ENCODE assay signal across 8 cellular contexts in the genomic region with DNA sequence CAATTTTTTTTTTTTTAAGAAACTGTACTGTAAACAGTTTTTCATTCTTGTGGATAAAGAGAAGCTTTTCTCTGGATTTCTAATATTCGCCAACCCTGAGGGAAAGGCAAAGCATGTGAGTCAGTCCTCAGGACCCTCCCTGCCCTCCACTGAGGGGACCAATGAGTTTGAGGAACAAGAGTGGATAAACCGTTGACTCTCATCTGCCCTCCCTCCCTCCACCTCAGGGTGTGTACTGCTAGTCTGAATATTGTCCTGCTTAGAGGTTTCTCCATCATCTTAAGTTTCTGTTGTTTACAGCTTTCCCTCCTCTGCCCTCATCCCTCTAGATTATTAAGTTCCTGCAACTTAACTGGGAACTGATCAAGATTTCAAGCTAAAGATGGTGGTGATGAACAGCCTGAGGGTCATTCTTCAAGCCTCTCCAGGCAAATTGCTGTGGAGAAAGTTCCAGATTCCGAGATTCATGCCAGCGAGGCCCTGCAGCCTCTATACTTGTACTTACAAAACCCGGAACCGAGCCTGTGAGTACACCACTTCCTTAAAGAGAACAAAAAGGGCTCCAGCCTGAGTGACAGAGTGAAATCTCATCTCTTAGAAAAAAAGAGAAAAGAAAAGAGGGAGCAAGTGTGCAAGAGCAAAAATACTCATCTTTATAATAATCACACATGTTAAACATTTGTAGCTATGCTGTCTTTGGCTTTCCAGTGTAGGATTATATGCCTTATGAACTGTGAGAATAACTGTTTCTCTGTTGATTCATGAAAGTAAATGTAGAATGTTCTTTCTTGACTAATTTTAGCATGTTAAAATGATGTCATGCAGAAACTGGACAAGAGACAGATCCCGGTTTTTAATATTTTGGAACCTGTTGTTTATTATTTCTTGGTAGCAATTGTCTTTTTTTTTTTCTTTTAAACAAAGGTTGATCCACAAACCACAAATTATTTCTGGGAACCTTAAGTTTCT. TPM values are rescaled to one million over a fixed set of nuclear protein-coding genes. Genes with fewer than 3 reads are reported as not detected.
A peak's percentile ranks its signal among the peaks of the same experiment; 100 is the strongest.
DNase-seq lines count a peak whose midpoint lies in the region; ATAC-seq and TF ChIP-seq lines count a peak whose summit lies in the region.

No MANE protein-coding gene starts in this region.

- ATAC-seq in activated CD4-positive, alpha-beta T cell treated with anti-CD3 and anti-CD28 coated beads for 36 hours = peak; percentile 72
- ATAC-seq in HG02973 (IDR thresholded peaks at IDR 0.05; ENCODE audit: unreplicated experiment) = peak; percentile 63
- ATAC-seq in stimulated activated naive CD8-positive, alpha-beta T cell treated with anti-CD3 and anti-CD28 coated beads, Interleukin-15, amount 100 ng/mL, for 72 hours = peak; percentile 73

- no peak overlapping the region for H3K27ac ChIP-seq in SU-DHL-6 (ENCODE audit: low read depth, low read length)

- no peaks in the 10 kb centered on the region for H3K36me3 ChIP-seq in SU-DHL-6 (ENCODE audit: low read length)

- H3K4me1 Mint-ChIP-seq in activated CD4-positive, alpha-beta T cell treated with anti-CD3 and anti-CD28 coated beads for 36 hours = peaks cover 72% of the 10 kb centered on the region
- H3K4me1 Mint-ChIP-seq in stimulated activated naive CD8-positive, alpha-beta T cell treated with anti-CD3 and anti-CD28 coated beads, Interleukin-15, amount 100 ng/mL, for 72 hours = peaks cover 59% of the 10 kb centered on the region

- H3K27ac Mint-ChIP-seq in activated CD4-positive, alpha-beta T cell treated with anti-CD3 and anti-CD28 coated beads for 36 hours = peak overlapping the region; percentile 90
- H3K27ac Mint-ChIP-seq in stimulated activated naive CD8-positive, alpha-beta T cell treated with anti-CD3 and anti-CD28 coated beads, Interleukin-15, amount 100 ng/mL, for 72 hours = peak overlapping the region; percentile 91 to 98

- no peaks in the 10 kb centered on the region for H3K9me2 ChIP-seq in SU-DHL-6 (replicated peaks; ENCODE audit: insufficient read depth, low read length)

- no peak overlapping the region for H2AFZ ChIP-seq in SU-DHL-6 (ENCODE audit: low read depth, low read length, severe bottlenecking)

- peak overlapping the region; percentile 24; the same call in 1 of the 2 replicates for H3K9ac ChIP-seq in SU-DHL-6 (ENCODE audit: low read length)

- peaks cover 4% of the 10 kb centered on the region for H3K9me3 Mint-ChIP-seq in activated CD4-positive, alpha-beta T cell treated with anti-CD3 and anti-CD28 coated beads for 36 hours (ENCODE audit: low read depth)
- H3K9me3 Mint-ChIP-seq in stimulated activated naive CD8-positive, alpha-beta T cell treated with anti-CD3 and anti-CD28 coated beads, Interleukin-15, amount 100 ng/mL, for 72 hours = no peaks in the 10 kb centered on the region

- H3K36me3 Mint-ChIP-seq in activated CD4-positive, alpha-beta T cell treated with anti-CD3 and anti-CD28 coated beads for 36 hours (ENCODE audit: low read depth) = peaks cover 10% of the 10 kb centered on the region

- H3K79me2 ChIP-seq in SU-DHL-6 (ENCODE audit: insufficient read depth, low read length) = no peaks in the 10 kb centered on the region

- TF ChIP-seq CTCF in SU-DHL-6 (IDR thresholded peaks at IDR 0.05; ENCODE audit: insufficient read depth, low read length, poor library complexity, severe bottlenecking) (no peak), fibroblast of villous mesenchyme (IDR thresholded peaks at IDR 0.05; ENCODE audit: insufficient read depth, low read depth, low read length) (no peak)

- H3K4me3 ChIP-seq in SU-DHL-6 (ENCODE audit: insufficient read depth, low read length, poor library complexity, severe bottlenecking) (no peak overlapping the region), fibroblast of villous mesenchyme (ENCODE audit: low read depth, low read length) (peak overlapping the region; percentile 4)

- no peaks in the 10 kb centered on the region for H4K20me1 ChIP-seq in SU-DHL-6 (ENCODE audit: low read depth, low read length)

- no peaks in the 10 kb centered on the region for H3K9me3 ChIP-seq in SU-DHL-6 (ENCODE audit: insufficient read depth, low read length)

- peak; percentile 31 for DNase-seq in activated CD4-positive, alpha-beta T cell treated with anti-CD3 and anti-CD28 coated beads for 36 hours
- DNase-seq in activated CD4-positive, alpha-beta T cell treated with anti-CD3 and anti-CD28 coated beads for 4 hours = no peak
- DNase-seq in fibroblast of villous mesenchyme (ENCODE audit: low read depth) = peak; percentile 51
- peak in 1 of 2 donors; percentile 23 for DNase-seq in stimulated activated naive CD8-positive, alpha-beta T cell treated with anti-CD3 and anti-CD28 coated beads, Interleukin-15, amount 100 ng/mL, for 72 hours
- DNase-seq in NCI-H1105 (lab: John Stamatoyannopoulos, UW) = no peak
- no peak for DNase-seq in NCI-H1048 (lab: John Stamatoyannopoulos, UW)

- H3K4me2 ChIP-seq in SU-DHL-6 (ENCODE audit: low read depth, low read length, poor library complexity, severe bottlenecking) = peak overlapping the region; percentile 31

- H3K27me3 Mint-ChIP-seq in activated CD4-positive, alpha-beta T cell treated with anti-CD3 and anti-CD28 coated beads for 36 hours = no peaks in the 10 kb centered on the region
- no peaks in the 10 kb centered on the region for H3K27me3 Mint-ChIP-seq in stimulated activated naive CD8-positive, alpha-beta T cell treated with anti-CD3 and anti-CD28 coated beads, Interleukin-15, amount 100 ng/mL, for 72 hours

- POLR2A ChIA-PET in activated CD4-positive, alpha-beta T cell treated with anti-CD3 and anti-CD28 coated beads for 36 hours (lab: Charles Lee) = interaction anchor here (0.7 kb wide), 1 partner anchor 12 kb away, joined by 3 read pairs; a partner anchor contains a TSS

- peak overlapping the region; percentile 49 for H3K4me3 Mint-ChIP-seq in activated CD4-positive, alpha-beta T cell treated with anti-CD3 and anti-CD28 coated beads for 36 hours
- peak overlapping the region; percentile 61 to 73 for H3K4me3 Mint-ChIP-seq in stimulated activated naive CD8-positive, alpha-beta T cell treated with anti-CD3 and anti-CD28 coated beads, Interleukin-15, amount 100 ng/mL, for 72 hours

- H3F3A ChIP-seq in SU-DHL-6 (ENCODE audit: insufficient read depth) = no peaks in the 10 kb centered on the region

- intact Hi-C loops in activated CD4-positive, alpha-beta T cell treated with anti-CD3 and anti-CD28 coated beads for 36 hours (cut with DNase I, micrococcal nuclease) = loop anchor here (1.0 to 5.0 kb wide), 3 partner anchors 12 to 73 kb away; a partner anchor contains a TSS

- CTCF ChIA-PET in activated CD4-positive, alpha-beta T cell treated with anti-CD3 and anti-CD28 coated beads for 36 hours (lab: Charles Lee) = interaction anchor here (0.6 to 1.7 kb wide), 3 partner anchors 10 to 17 kb away, joined by 3 to 7 read pairs (median 6); a partner anchor contains a TSS

- H3K27me3 ChIP-seq in SU-DHL-6 (ENCODE audit: low read length) = no peaks in the 10 kb centered on the region

RNA-seq across cellular contexts. Expression of a gene that starts 11.9 kb away (rescaled TPM):
- 10 to 100 TPM; 13.3 to 17.7 TPM for total RNA-seq in activated CD4-positive, alpha-beta T cell treated with anti-CD3 and anti-CD28 coated beads for 36 hours
- 9.0 and 15.5 TPM in 2 replicates for total RNA-seq in fibroblast of villous mesenchyme

RNA-seq across cellular contexts. Expression of a gene that starts 40.4 kb away (rescaled TPM):
- total RNA-seq in activated CD4-positive, alpha-beta T cell treated with anti-CD3 and anti-CD28 coated beads for 36 hours = 10 to 100 TPM; 12.4 TPM
- 4.8 and 5.6 TPM in 2 replicates for total RNA-seq in fibroblast of villous mesenchyme

Comparison
In these comparisons a context has a peak if more than half of its experiments do, and no peak if none do; other contexts are left out.
1. DNase-seq: peak in activated CD4-positive, alpha-beta T cell treated with anti-CD3 and anti-CD28 coated beads for 36 hours (single experiment) and fibroblast of villous mesenchyme (single experiment); none in activated CD4-positive, alpha-beta T cell treated with anti-CD3 and anti-CD28 coated beads for 4 hours (0 of 2), NCI-H1105 (single experiment) and NCI-H1048 (single experiment).
2. Peak in every context shown above with its lines, with median percentiles within 50 percentile points of each other: ATAC-seq.